8 cellular contexts compared by ENCODE assay signal in genomic region chr12:120262852-120263724, GRCh38. TPM values are rescaled to one million over a fixed set of nuclear protein-coding genes. Genes with fewer than 3 reads are reported as not detected.
A peak's percentile ranks its signal among the peaks of the same experiment; 100 is the strongest.
DNase-seq lines count a peak whose midpoint lies in the region; ATAC-seq and TF ChIP-seq lines count a peak whose summit lies in the region.

No MANE protein-coding gene starts in this region.

- peak overlapping the region; percentile 95 for H3K4me3 Mint-ChIP-seq in activated T-helper 17 cell treated with anti-CD3 and anti-CD28 coated beads, Interleukin-2, amount 50 U/mL, for 72 hours

- no peak overlapping the region for H3K9ac ChIP-seq in MM.1S (ENCODE audit: low read length)

- H4K20me1 ChIP-seq in MM.1S (ENCODE audit: insufficient read depth, low read length): no peaks in the 10 kb centered on the region

- H3F3A ChIP-seq in MM.1S (ENCODE audit: insufficient read depth, low read length): no peaks in the 10 kb centered on the region

- H3K36me3 ChIP-seq in gastrocnemius medialis (no peaks in the 10 kb centered on the region), MM.1S (replicated peaks; ENCODE audit: insufficient read depth, low read length) (no peaks in the 10 kb centered on the region)

- H3K4me3 ChIP-seq in gastrocnemius medialis (peak overlapping the region; percentile 86 to 93 (median 90)), MM.1S (ENCODE audit: low read length) (no peak overlapping the region)

- peak overlapping the region; percentile 77 for H3K27ac Mint-ChIP-seq in activated T-helper 17 cell treated with anti-CD3 and anti-CD28 coated beads, Interleukin-2, amount 50 U/mL, for 72 hours

- H3K27ac ChIP-seq in gastrocnemius medialis (peak overlapping the region; percentile 93 to 99 (median 98)), MM.1S (ENCODE audit: low read length) (no peak overlapping the region)

- DNase-seq in EL: peak; percentile 70
- DNase-seq in Right ventricle myocardium superior: peak; percentile 71
- peak in 1 of 2 donors; percentile 44 for DNase-seq in gastrocnemius medialis
- no peak for DNase-seq in hippocampal formation (lab: John Stamatoyannopoulos, UW)
- no peak for DNase-seq in NCI-H187 treated with DMSO at 0.1 percent for 48 hours (lab: John Stamatoyannopoulos, UW)
- no peak for DNase-seq in MM.1S

- H3K36me3 Mint-ChIP-seq in activated T-helper 17 cell treated with anti-CD3 and anti-CD28 coated beads, Interleukin-2, amount 50 U/mL, for 72 hours (ENCODE audit: low read depth): peaks cover 34% of the 10 kb centered on the region

- no peak overlapping the region for H3K4me2 ChIP-seq in MM.1S (ENCODE audit: low read depth, low read length)

- H3K4me1 Mint-ChIP-seq in activated T-helper 17 cell treated with anti-CD3 and anti-CD28 coated beads, Interleukin-2, amount 50 U/mL, for 72 hours: peaks cover 34% of the 10 kb centered on the region

- no peaks in the 10 kb centered on the region for H3K27me3 Mint-ChIP-seq in activated T-helper 17 cell treated with anti-CD3 and anti-CD28 coated beads, Interleukin-2, amount 50 U/mL, for 72 hours

- H3K9me3 ChIP-seq in gastrocnemius medialis: no peaks in the 10 kb centered on the region
- no peaks in the 10 kb centered on the region for H3K9me3 ChIP-seq in MM.1S (replicated peaks; ENCODE audit: insufficient read depth, low read length)

- no peaks in the 10 kb centered on the region for H3K79me2 ChIP-seq in MM.1S (ENCODE audit: low read length)

- no peaks in the 10 kb centered on the region for H3K9me2 ChIP-seq in MM.1S (replicated peaks; ENCODE audit: insufficient read depth, low read length)

- in situ Hi-C loops in gastrocnemius medialis (cut with MboI; ENCODE audit: low sequenced_read_pairs in 4 of 4): loop anchor here in 2 of 4 donors (5.0 kb wide), 1 partner anchor 36 kb away; no protein-coding TSS in a partner anchor

- H3K27me3 ChIP-seq in gastrocnemius medialis (no peaks in the 10 kb centered on the region), MM.1S (replicated peaks; ENCODE audit: insufficient read depth, low read length) (no peaks in the 10 kb centered on the region)

- H2AFZ ChIP-seq in MM.1S (ENCODE audit: low read length): no peak overlapping the region

- ATAC-seq in activated T-helper 17 cell treated with anti-CD3 and anti-CD28 coated beads, Interleukin-2, amount 50 U/mL, for 72 hours (replicated peaks): no peak
- ATAC-seq in Right ventricle myocardium superior (ENCODE audit: poor library complexity) (no peak), gastrocnemius medialis (peak; percentile 13 to 15), HG02938 (IDR thresholded peaks at IDR 0.05; ENCODE audit: unreplicated experiment) (no peak)

- H3K9me3 Mint-ChIP-seq in activated T-helper 17 cell treated with anti-CD3 and anti-CD28 coated beads, Interleukin-2, amount 50 U/mL, for 72 hours: no peaks in the 10 kb centered on the region

- peak in 1 of 2 donors; percentile 24 for TF ChIP-seq POLR2A in gastrocnemius medialis (IDR thresholded peaks at IDR 0.05)

- H3K4me1 ChIP-seq in gastrocnemius medialis (peaks cover 57 to 64% of the 10 kb centered on the region in 2 donors), MM.1S (ENCODE audit: low read length) (no peaks in the 10 kb centered on the region)

- TF ChIP-seq CTCF in gastrocnemius medialis (IDR thresholded peaks at IDR 0.05 in 4 of 5, conservative IDR thresholded peaks at IDR 0.05 in 1 of 5) (no peak), MM.1S (IDR thresholded peaks at IDR 0.05; ENCODE audit: low read length) (no peak)

- intact Hi-C loops in Right ventricle myocardium superior (cut with DNase I): no loop called here
- intact Hi-C loops in gastrocnemius medialis (cut with DNase I; ENCODE audit: low total_unique reads): no loop called here

RNA-seq across cellular contexts. Expression of gene PXN, which starts 2.4 kb away (rescaled TPM):
- total RNA-seq in activated T-helper 17 cell treated with anti-CD3 and anti-CD28 coated beads, Interleukin-2, amount 50 U/mL, for 72 hours: 10 to 100 TPM; 44.8 to 65.5 TPM
- total RNA-seq in Right ventricle myocardium superior: 47.1 TPM
- 100 to 1,000 TPM in 1 of 4 donors, 10 to 100 TPM in 3; 48.8 to 102 (median 77.9) TPM for total RNA-seq in gastrocnemius medialis

RNA-seq across cellular contexts. Expression of gene RNU4-2, which starts 28.6 kb away (rescaled TPM):
- total RNA-seq in activated T-helper 17 cell treated with anti-CD3 and anti-CD28 coated beads, Interleukin-2, amount 50 U/mL, for 72 hours: 1,000 to 10,000 TPM; 2,951 to 6,256 TPM
- total RNA-seq in Right ventricle myocardium superior (41,112 TPM), gastrocnemius medialis (under 1 TPM in 2 of 4 donors, not detected in 2; under 0.01 TPM)

RNA-seq across cellular contexts. Expression of gene RNU4-1, which starts 29.9 kb away (rescaled TPM):
- total RNA-seq in activated T-helper 17 cell treated with anti-CD3 and anti-CD28 coated beads, Interleukin-2, amount 50 U/mL, for 72 hours: 1,000 to 10,000 TPM; 2,108 to 2,470 TPM
- 3,793 TPM for total RNA-seq in Right ventricle myocardium superior
- under 1 TPM in 1 of 4 donors, not detected in 3; under 0.01 TPM for total RNA-seq in gastrocnemius medialis

RNA-seq across cellular contexts. Expression of gene SIRT4, which starts 39.0 kb away (rescaled TPM):
- total RNA-seq in activated T-helper 17 cell treated with anti-CD3 and anti-CD28 coated beads, Interleukin-2, amount 50 U/mL, for 72 hours: 1 to 10 TPM; 3.1 to 4.1 TPM
- total RNA-seq in Right ventricle myocardium superior (8.6 TPM), gastrocnemius medialis (10 to 100 TPM in 1 of 4 donors, 1 to 10 TPM in 3; 2.5 to 13.2 (median 6.7) TPM)

Comparison
In these comparisons a context has a peak if more than half of its experiments do, and no peak if none do; other contexts are left out.
1. DNase-seq: peak in EL (single experiment) and Right ventricle myocardium superior (single experiment); none in hippocampal formation (0 of 2), NCI-H187 treated with DMSO at 0.1 percent for 48 hours (single experiment) and MM.1S (single experiment).
2. ATAC-seq: peak in gastrocnemius medialis (2 of 2); none in activated T-helper 17 cell treated with anti-CD3 and anti-CD28 coated beads, Interleukin-2, amount 50 U/mL, for 72 hours (single experiment), Right ventricle myocardium superior (single experiment) and HG02938 (single experiment).
3. RNA of gene RNU4-2, which starts 28.6 kb away (total RNA-seq): 41,112 TPM in Right ventricle myocardium superior (single experiment) and 2,951 to 6,256 TPM in activated T-helper 17 cell treated with anti-CD3 and anti-CD28 coated beads, Interleukin-2, amount 50 U/mL, for 72 hours; under 0.01 TPM in gastrocnemius medialis; every median in the first group is over 1,000 times any median in the second.
4. RNA of gene RNU4-1, which starts 29.9 kb away (total RNA-seq): 3,793 TPM in Right ventricle myocardium superior (single experiment) and 2,108 to 2,470 TPM in activated T-helper 17 cell treated with anti-CD3 and anti-CD28 coated beads, Interleukin-2, amount 50 U/mL, for 72 hours; under 0.01 TPM in gastrocnemius medialis; every median in the first group is over 1,000 times any median in the second.